Comparison of ENCODE assay signal across 8 cellular contexts in the genomic region with DNA sequence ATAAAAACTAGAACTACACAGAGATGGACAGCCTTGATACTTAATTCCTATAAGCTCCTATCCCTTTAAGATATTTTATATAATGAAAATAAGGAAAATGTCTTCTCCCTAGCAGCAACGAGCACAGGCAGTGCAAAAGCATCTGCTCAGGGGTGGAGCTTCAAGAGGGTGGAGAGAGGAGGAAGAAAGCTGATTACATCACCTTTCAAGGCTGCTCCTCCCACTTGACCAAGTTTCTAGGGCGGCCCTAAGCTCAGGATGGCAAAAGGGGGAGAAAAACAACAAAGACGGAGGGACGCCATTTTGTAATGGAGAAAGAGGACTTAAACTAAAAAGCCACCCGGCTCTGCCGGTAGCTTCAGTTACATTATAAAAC. TPM values are rescaled to one million over a fixed set of nuclear protein-coding genes. Genes with fewer than 3 reads are reported as not detected.
A peak's percentile ranks its signal among the peaks of the same experiment; 100 is the strongest.
DNase-seq lines count a peak whose midpoint lies in the region; ATAC-seq, FAIRE-seq and TF ChIP-seq lines count a peak whose summit lies in the region.

No MANE protein-coding gene starts in this region.

- H3K36me3 Mint-ChIP-seq in T-helper 2 cell treated with Interferon-gamma antibody and Interleukin-4, amounts not matched to agents 5 μg/mL and 100 μg/mL, for 36 hours (ENCODE audit: low read depth), result peaks cover 65% of the 10 kb centered on the region
- H3K36me3 Mint-ChIP-seq in astrocyte (ENCODE audit: low read depth, unreplicated experiment), result peaks cover 20% of the 10 kb centered on the region

- TF ChIP-seq CTCF in astrocyte (IDR thresholded peaks at IDR 0.05; ENCODE audit: insufficient read depth, low read depth, low read length) (no peak), psoas muscle (IDR thresholded peaks at IDR 0.05) (no peak)

- under 1% methylated on average over 6 of the region's 6 CpGs for WGBS in right cardiac atrium
- WGBS in psoas muscle, 3 donors, result 0 to 2% (median 1%) methylated on average over 6 of the region's 6 CpGs

- no peak overlapping the region for H2AFZ ChIP-seq in astrocyte (ENCODE audit: low read depth, low read length)

- H3K4me2 ChIP-seq in astrocyte (ENCODE audit: low read length), result peak overlapping the region; percentile 99

- peak overlapping the region; percentile 100 for H3K4me3 ChIP-seq in astrocyte (ENCODE audit: insufficient read depth, low read depth, low read length)
- peak overlapping the region; percentile 99 for H3K4me3 ChIP-seq in right cardiac atrium (ENCODE audit: low read length)
- peak overlapping the region; percentile 84 for H3K4me3 ChIP-seq in psoas muscle

- intact Hi-C loops in right cardiac atrium (cut with DNase I), result no loop called here
- intact Hi-C loops in psoas muscle (cut with DNase I), result loop anchor here (5.0 kb wide), 2 partner anchors 38 to 127 kb away; a partner anchor contains a TSS

- H3K27ac ChIP-seq in astrocyte (ENCODE audit: low read depth, low read length) (peak overlapping the region; percentile 100), right cardiac atrium (ENCODE audit: low read length) (peak overlapping the region; percentile 88), psoas muscle (peak overlapping the region; percentile 99)

- H3K9me3 Mint-ChIP-seq in T-helper 2 cell treated with Interferon-gamma antibody and Interleukin-4, amounts not matched to agents 5 μg/mL and 100 μg/mL, for 36 hours, result no peaks in the 10 kb centered on the region
- H3K9me3 Mint-ChIP-seq in astrocyte (ENCODE audit: unreplicated experiment), result peaks cover 3% of the 10 kb centered on the region

- peaks cover 20% of the 10 kb centered on the region for H3K36me3 ChIP-seq in astrocyte (ENCODE audit: insufficient read depth, low read length)
- peaks cover 0 to 23% of the 10 kb centered on the region in 2 donors for H3K36me3 ChIP-seq in psoas muscle (ENCODE audit: insufficient read depth in 1 of 2, low read depth in 1 of 2)

- peaks cover 42% of the 10 kb centered on the region for H3K4me1 ChIP-seq in astrocyte (ENCODE audit: insufficient read depth, low read length)
- peaks cover 6% of the 10 kb centered on the region for H3K4me1 ChIP-seq in right cardiac atrium (ENCODE audit: control insufficient read depth, insufficient read depth, low read length)
- peaks cover 52% of the 10 kb centered on the region for H3K4me1 ChIP-seq in psoas muscle

- DNase-seq in GM04504 (ENCODE audit: low read depth), result peak; percentile 96
- peak; percentile 91 to 92 for DNase-seq in NCI-H1930 (lab: John Stamatoyannopoulos, UW)
- DNase-seq in T-helper 2 cell treated with Interferon-gamma antibody and Interleukin-4, amounts not matched to agents 5 μg/mL and 100 μg/mL, for 36 hours (ENCODE audit: low spot score), result peak; percentile 84
- DNase-seq in astrocyte (ENCODE audit: low read depth), result peak; percentile 93
- DNase-seq in right cardiac atrium, result peak; percentile 83 to 88 (median 84)
- peak; percentile 77 to 85 for DNase-seq in psoas muscle
- peak; percentile 87 for DNase-seq in urothelium cell line (ENCODE audit: low spot score)

- H3K4me1 Mint-ChIP-seq in T-helper 2 cell treated with Interferon-gamma antibody and Interleukin-4, amounts not matched to agents 5 μg/mL and 100 μg/mL, for 36 hours (ENCODE audit: low read depth), result peaks cover 47% of the 10 kb centered on the region
- peaks cover 45% of the 10 kb centered on the region for H3K4me1 Mint-ChIP-seq in astrocyte (ENCODE audit: low read depth, unreplicated experiment)

- H3K9me3 ChIP-seq in astrocyte (ENCODE audit: insufficient read depth, low read depth, low read length) (no peaks in the 10 kb centered on the region), right cardiac atrium (ENCODE audit: control insufficient read depth, low read length) (no peaks in the 10 kb centered on the region), psoas muscle (no peaks in the 10 kb centered on the region)

- peaks cover 5% of the 10 kb centered on the region for H3K27me3 Mint-ChIP-seq in T-helper 2 cell treated with Interferon-gamma antibody and Interleukin-4, amounts not matched to agents 5 μg/mL and 100 μg/mL, for 36 hours (ENCODE audit: low read depth)
- no peaks in the 10 kb centered on the region for H3K27me3 Mint-ChIP-seq in astrocyte (ENCODE audit: low read depth, unreplicated experiment)

- peak; percentile 31 for ATAC-seq in HG02798 (IDR thresholded peaks at IDR 0.05; ENCODE audit: poor library complexity, unreplicated experiment)
- peak; percentile 80 to 86 for ATAC-seq in right cardiac atrium
- ATAC-seq in psoas muscle, result peak; percentile 71 to 73 (median 73)

- H3K79me2 ChIP-seq in astrocyte (ENCODE audit: insufficient read depth, low read length), result peaks cover 69% of the 10 kb centered on the region

- peak overlapping the region; percentile 91 for H3K4me3 Mint-ChIP-seq in T-helper 2 cell treated with Interferon-gamma antibody and Interleukin-4, amounts not matched to agents 5 μg/mL and 100 μg/mL, for 36 hours
- H3K4me3 Mint-ChIP-seq in astrocyte (ENCODE audit: unreplicated experiment), result peak overlapping the region; percentile 99

- H3K27me3 ChIP-seq in astrocyte (ENCODE audit: insufficient read depth, low read length) (no peaks in the 10 kb centered on the region), right cardiac atrium (ENCODE audit: control insufficient read depth, insufficient read depth) (no peaks in the 10 kb centered on the region), psoas muscle (ENCODE audit: insufficient read depth in 3 of 3, low read length in 2 of 3) (no peaks in the 10 kb centered on the region)

- peaks cover 61% of the 10 kb centered on the region for H4K20me1 ChIP-seq in astrocyte (ENCODE audit: insufficient read depth, low read length)

- FAIRE-seq in astrocyte (lab: Jason Lieb, UNC), result no peak
- FAIRE-seq in urothelium cell line (lab: Jason Lieb, UNC), result no peak

- H3K9ac ChIP-seq in astrocyte (ENCODE audit: low read length), result peak overlapping the region; percentile 100

- peak overlapping the region; percentile 97 for H3K27ac Mint-ChIP-seq in T-helper 2 cell treated with Interferon-gamma antibody and Interleukin-4, amounts not matched to agents 5 μg/mL and 100 μg/mL, for 36 hours
- peak overlapping the region; percentile 100 for H3K27ac Mint-ChIP-seq in astrocyte (ENCODE audit: unreplicated experiment)

RNA-seq across cellular contexts. Expression of a gene that starts 2.2 kb away (rescaled TPM):
- 64.6 and 69.1 TPM in 2 replicates for total RNA-seq in astrocyte
- 10 to 100 TPM; 36.5 to 46.6 (median 43.4) TPM for total RNA-seq in right cardiac atrium
- polyA plus RNA-seq in right cardiac atrium, result 16.0 TPM
- total RNA-seq in psoas muscle, result 10 to 100 TPM; 27.1 to 42.5 (median 31.6) TPM
- polyA plus RNA-seq in psoas muscle, result 10 to 100 TPM in 2 of 3 donors, 1 to 10 TPM in 1; 5.5 to 23.2 (median 10.1) TPM

RNA-seq across cellular contexts. Expression of a gene that starts 2.8 kb away (rescaled TPM):
- total RNA-seq in astrocyte (28.0 and 29.3 TPM in 2 replicates), right cardiac atrium (10 to 100 TPM; 60.2 to 77.5 (median 72.0) TPM), psoas muscle (100 to 1,000 TPM; 109 to 184 (median 152) TPM)
- polyA plus RNA-seq in right cardiac atrium (97.6 TPM), psoas muscle (100 to 1,000 TPM; 241 to 303 (median 242) TPM)

RNA-seq across cellular contexts. Expression of a gene that starts 11.8 kb away (rescaled TPM):
- total RNA-seq in astrocyte (15.7 and 16.6 TPM in 2 replicates), right cardiac atrium (1 to 10 TPM; 2.6 to 3.5 (median 3.2) TPM), psoas muscle (1 to 10 TPM; 2.1 to 5.2 (median 2.9) TPM)
- polyA plus RNA-seq in right cardiac atrium (2.8 TPM), psoas muscle (1 to 10 TPM; 1.9 to 4.7 (median 4.4) TPM)

RNA-seq across cellular contexts. Expression of a gene that starts 32.1 kb away (rescaled TPM):
- total RNA-seq in astrocyte (12.0 and 12.7 TPM in 2 replicates), right cardiac atrium (10 to 100 TPM; 37.9 to 53.0 (median 45.5) TPM), psoas muscle (10 to 100 TPM; 21.8 to 52.8 (median 27.2) TPM)
- polyA plus RNA-seq in right cardiac atrium (46.3 TPM), psoas muscle (10 to 100 TPM; 36.4 to 60.2 (median 42.6) TPM)

RNA-seq across cellular contexts. Expression of a gene that starts 43.6 kb away (rescaled TPM):
- total RNA-seq in astrocyte (58.1 and 60.3 TPM in 2 replicates), right cardiac atrium (10 to 100 TPM; 36.7 to 40.7 (median 39.2) TPM), psoas muscle (100 to 1,000 TPM in 1 of 4 donors, 10 to 100 TPM in 3; 64.2 to 108 (median 95.5) TPM)
- polyA plus RNA-seq in right cardiac atrium (26.8 TPM), psoas muscle (100 to 1,000 TPM in 2 of 3 donors, 10 to 100 TPM in 1; 53.8 to 119 (median 108) TPM)

Comparison
In these comparisons a context has a peak if more than half of its experiments do, and no peak if none do; other contexts are left out.
1. Peak in every context shown above with its lines: DNase-seq, ATAC-seq, H3K4me3 ChIP-seq and H3K27ac ChIP-seq.
2. ATAC-seq: peak in every context shown above with its lines; median percentile 83 in right cardiac atrium; 73 in psoas muscle; 31 in HG02798.
3. intact Hi-C loops: an anchor here in psoas muscle (5.0 kb wide); none called in right cardiac atrium.